8 cellular contexts compared by ENCODE assay signal in the genomic region with DNA sequence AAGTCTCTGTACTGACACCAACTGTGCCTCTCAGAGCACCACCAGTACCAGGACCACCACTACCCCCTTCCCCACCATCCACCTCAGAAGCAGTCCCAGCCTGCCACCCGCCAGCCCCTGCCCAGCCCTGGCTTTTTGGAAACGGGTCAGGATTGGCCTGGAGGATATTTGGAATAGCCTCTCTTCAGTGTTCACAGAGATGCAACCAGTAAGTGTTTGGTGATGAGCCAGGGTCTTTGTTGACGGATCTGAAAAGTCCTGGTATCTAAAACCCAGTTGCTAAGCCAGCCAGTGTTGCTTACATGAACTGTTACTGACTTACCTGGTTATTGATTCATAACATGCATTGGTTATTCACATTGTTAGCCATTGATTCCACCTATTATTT. TPM values are rescaled to one million over a fixed set of nuclear protein-coding genes. Genes with fewer than 3 reads are reported as not detected.
DNase-seq lines count a peak whose midpoint lies in the region; ATAC-seq, FAIRE-seq and TF ChIP-seq lines count a peak whose summit lies in the region.

No MANE protein-coding gene starts in this region.

- in situ Hi-C loops in GM12878 (cut with MboI) = no loop called here

- peaks cover 0 to 38% (median 28%) of the 10 kb centered on the region in 9 donors for H3K4me1 ChIP-seq in heart right ventricle
- H3K4me1 ChIP-seq in GM12878 (ENCODE audit: control insufficient read depth, insufficient read depth, low read length) = peaks cover 8% of the 10 kb centered on the region; the same call in 1 of the 2 replicates
- H3K4me1 ChIP-seq in lower lobe of right lung = peaks cover 21% of the 10 kb centered on the region
- H3K4me1 ChIP-seq in upper lobe of right lung = peaks cover 14% of the 10 kb centered on the region

- TF ChIP-seq CTCF in heart right ventricle (IDR thresholded peaks at IDR 0.05) (peak in 2 of 9 donors; percentile 2 to 63), GM12878 (IDR thresholded peaks at IDR 0.05 in 2 of 3, conservative IDR thresholded peaks at IDR 0.05 in 1 of 3; ENCODE audit: control insufficient read depth in 2 of 3, extremely low read depth in 1 of 3, insufficient read depth in 1 of 3, low read depth in 3 of 3, low read length in 3 of 3) (peak in 1 of 3 experiments; percentile 58; a peak in 1 of 6 replicates), lower lobe of right lung (IDR thresholded peaks at IDR 0.05) (no peak), upper lobe of right lung (IDR thresholded peaks at IDR 0.05) (no peak)

- CTCF ChIA-PET in GM12878 (lab: Yijun Ruan, JAX) = interaction anchor here (0.7 to 9.5 kb wide), 8 partner anchors 10 to 520 kb away, joined by 3 to 76 read pairs (median 4); a partner anchor contains a TSS

- peak overlapping the region; percentile 44 to 98 (median 76) for H3K4me3 ChIP-seq in heart right ventricle
- peak overlapping the region; percentile 87; the same call in 1 of the 2 replicates for H3K4me3 ChIP-seq in GM12878
- H3K4me3 ChIP-seq in lower lobe of right lung = peak overlapping the region; percentile 83
- peak overlapping the region; percentile 92 for H3K4me3 ChIP-seq in upper lobe of right lung

- peak overlapping the region; percentile 82; the same call in 1 of the 2 replicates for H2AFZ ChIP-seq in GM12878 (ENCODE audit: control insufficient read depth, low read depth, low read length)

- no peak for TF ChIP-seq RAD21 in GM12878 (IDR thresholded peaks at IDR 0.05; ENCODE audit: insufficient read depth, low read depth, low read length)

- H3K9me3 ChIP-seq in heart right ventricle (no peaks in the 10 kb centered on the region), GM12878 (replicated peaks; ENCODE audit: control insufficient read depth, insufficient read depth, low read length) (no peaks in the 10 kb centered on the region), lower lobe of right lung (no peaks in the 10 kb centered on the region), upper lobe of right lung (no peaks in the 10 kb centered on the region)

- peak overlapping the region; percentile 66; the same call in 1 of the 2 replicates for H3K9ac ChIP-seq in GM12878 (ENCODE audit: control insufficient read depth, insufficient read depth, low read length)

- H3K27me3 ChIP-seq in heart right ventricle = no peaks in the 10 kb centered on the region
- no peaks in the 10 kb centered on the region for H3K27me3 ChIP-seq in GM12878 (replicated peaks in 1 of 2; ENCODE audit: control insufficient read depth in 2 of 2, insufficient read depth in 2 of 2, low read length in 1 of 2)
- H3K27me3 ChIP-seq in lower lobe of right lung (ENCODE audit: low read depth) = no peaks in the 10 kb centered on the region
- no peaks in the 10 kb centered on the region for H3K27me3 ChIP-seq in upper lobe of right lung

- intact Hi-C loops in heart right ventricle (cut with DNase I) = no loop called here
- intact Hi-C loops in cardiac septum (cut with DNase I) = no loop called here
- intact Hi-C loops in GM12878 (cut with micrococcal nuclease; ENCODE audit: unreplicated experiment) = no loop called here
- intact Hi-C loops in lower lobe of right lung (cut with DNase I) = no loop called here
- intact Hi-C loops in upper lobe of right lung (cut with DNase I) = no loop called here

- RAD21 ChIA-PET in GM12878 (lab: Charles Lee; ENCODE audit: unreplicated experiment) = interaction anchor here (1.5 to 2.2 kb wide), 3 partner anchors 9 to 51 kb away, joined by 4 to 12 read pairs (median 7); a partner anchor contains a TSS

- no peaks in the 10 kb centered on the region for H3K79me2 ChIP-seq in GM12878 (ENCODE audit: control insufficient read depth, insufficient read depth, low read length)

- peak overlapping the region; percentile 99 for H3K4me2 ChIP-seq in GM12878 (ENCODE audit: control insufficient read depth, insufficient read depth)

- POLR2A ChIA-PET in GM12878 (lab: Charles Lee) = interaction anchor here (0.7 to 5.6 kb wide), 3 partner anchors 11 to 218 kb away, joined by 4 to 65 read pairs (median 4); a partner anchor contains a TSS

- H4K20me1 ChIP-seq in GM12878 (ENCODE audit: control insufficient read depth, insufficient read depth) = no peaks in the 10 kb centered on the region; the same call in 1 of the 2 replicates

- WGBS in heart right ventricle, 2 donors = 11 to 15% methylated on average over 3 of the region's 3 CpGs
- WGBS in GM12878 (ENCODE audit: insufficient coverage, insufficient replicate concordance, low lambda C conversion rate, missing lambda C conversion rate) = 65% methylated on average over 3 of the region's 3 CpGs

- SMC1A ChIA-PET in GM12878 (lab: Charles Lee; ENCODE audit: uncharacterized antibody, unreplicated experiment) = interaction anchor here (0.9 to 2.0 kb wide), 3 partner anchors 8 to 53 kb away, joined by 3 to 6 read pairs (median 5); no protein-coding TSS in a partner anchor

- TF ChIP-seq EP300 in GM12878 (IDR thresholded peaks at IDR 0.05; ENCODE audit: borderline replicate concordance in 1 of 2, control insufficient read depth in 1 of 2, low read depth in 2 of 2, low read length in 2 of 2) = no peak

- BruUV-seq in GM12878 (replicated peaks; lab: Mats Ljungman, UMichigan) = no TSS peak

- ATAC-seq in heart right ventricle (no peak), GM12878 (no peak), lower lobe of right lung (no peak), upper lobe of right lung (no peak), HG03159 (IDR thresholded peaks at IDR 0.05; ENCODE audit: unreplicated experiment) (no peak)

- 0 out of 2 replicates have a peak, but pooled peaks have one; percentile 8 for TF ChIP-seq POLR2A in GM12878 (IDR thresholded peaks at IDR 0.05; ENCODE audit: low read depth, low read length)

- FAIRE-seq in GM12878 (lab: Jason Lieb, UNC) = no peak

- H3K27ac ChIP-seq in heart right ventricle = peak overlapping the region; percentile 71 to 95 (median 90)
- H3K27ac ChIP-seq in GM12878 (ENCODE audit: control insufficient read depth, insufficient read depth) = no peak overlapping the region; the same call in 1 of the 2 replicates
- H3K27ac ChIP-seq in lower lobe of right lung = peak overlapping the region; percentile 76
- peak overlapping the region; percentile 83 for H3K27ac ChIP-seq in upper lobe of right lung

- H3K36me3 ChIP-seq in heart right ventricle (peaks cover 0 to 48% (median 24%) of the 10 kb centered on the region in 9 donors), GM12878 (ENCODE audit: control insufficient read depth in 2 of 2, insufficient read depth in 2 of 2, low read length in 1 of 2) (peaks cover 3 to 18% of the 10 kb centered on the region in 2 experiments), lower lobe of right lung (peaks cover 27% of the 10 kb centered on the region), upper lobe of right lung (peaks cover 31% of the 10 kb centered on the region)

- DNase-seq in heart right ventricle (no peak), cardiac septum (ENCODE audit: low spot score) (no peak), GM12878 (ENCODE audit: low read depth, low spot score) (no peak), lower lobe of right lung (no peak), upper lobe of right lung (no peak), NCI-H2171 (lab: John Stamatoyannopoulos, UW) (no peak), NCI-H1436 (lab: John Stamatoyannopoulos, UW) (no peak)

RNA-seq across cellular contexts. Expression of a gene that starts 1.1 kb away (rescaled TPM):
- total RNA-seq in heart right ventricle = 10 to 100 TPM in 3 of 10 donors, 1 to 10 TPM in 7; 5.4 to 12.6 (median 8.0) TPM
- polyA plus RNA-seq in heart right ventricle = 1 to 10 TPM; 5.2 to 5.8 TPM
- total RNA-seq in cardiac septum = 8.9 TPM
- 1.5 and 1.8 TPM in 2 replicates for total RNA-seq in GM12878 (2013; cell fraction: nucleolus; rRNA removed)
- 1.3 and 1.5 TPM in 2 replicates for total RNA-seq in GM12878 (2014; rRNA removed)
- total RNA-seq in GM12878 (2014; rRNA removed; fragmentation: Illumina TruSeq; extraction: Trizol) = 0.67 and 1.2 TPM in 2 replicates
- 1.5 and 1.6 TPM in 2 replicates for total RNA-seq in GM12878 (2021)
- 0.47 TPM for polyA plus RNA-seq in GM12878 (2011; ENCODE audit: low read depth)
- 0.22 and 0.24 TPM in 2 replicates for polyA plus RNA-seq in GM12878 (2011; rRNA removed)
- polyA plus RNA-seq in GM12878 (2011; cell fraction: cytosol; rRNA removed) = 0.30 and 0.32 TPM in 2 replicates
- 0.33 and 0.34 TPM in 2 replicates for polyA plus RNA-seq in GM12878 (2011; cell fraction: nucleus; rRNA removed)
- polyA plus RNA-seq in GM12878 (2012) = 1.8 and 2.6 TPM in 2 replicates
- polyA plus RNA-seq in GM12878 (2014; fragmentation: Illumina TruSeq; extraction: Trizol) = 0.29 and 1.6 TPM in 2 replicates
- 1 to 10 TPM; 5.5 to 8.4 TPM for polyA plus RNA-seq in GM12878 (2014; fragmentation: Nextera tagmentation; extraction: Ambion mirVana)
- 1.1 and 1.6 TPM in 2 replicates for polyA plus RNA-seq in GM12878 (2014; rRNA removed)
- polyA plus RNA-seq in GM12878 (2016; fragmentation: Nextera tagmentation; extraction: Ambion mirVana) = 10 to 100 TPM; 12.8 to 15.5 TPM
- polyA minus RNA-seq in GM12878 (2011; rRNA and poly(A)+ RNA removed) = 0.31 and 0.37 TPM in 2 replicates
- polyA minus RNA-seq in GM12878 (2011; cell fraction: cytosol; rRNA and poly(A)+ RNA removed) = not detected in 2 replicates
- polyA minus RNA-seq in GM12878 (2011; cell fraction: nucleus; rRNA and poly(A)+ RNA removed) = 0.48 and 1.1 TPM in 2 replicates
- 4.8 TPM for total RNA-seq in lower lobe of right lung
- 3.9 TPM for total RNA-seq in upper lobe of right lung

RNA-seq across cellular contexts. Expression of a gene that starts 10.8 kb away (rescaled TPM):
- total RNA-seq in heart right ventricle (10 to 100 TPM; 26.1 to 45.6 (median 30.5) TPM), cardiac septum (44.2 TPM), GM12878 (2014; rRNA removed) (75.6 and 97.3 TPM in 2 replicates), GM12878 (2014; rRNA removed; fragmentation: Illumina TruSeq; extraction: Trizol) (81.3 and 81.6 TPM in 2 replicates), GM12878 (2021) (94.2 and 94.9 TPM in 2 replicates), lower lobe of right lung (114 TPM), upper lobe of right lung (105 TPM)
- polyA plus RNA-seq in heart right ventricle (10 to 100 TPM; 28.6 to 34.1 TPM), GM12878 (2011; rRNA removed) (103 and 112 TPM in 2 replicates), GM12878 (2014; fragmentation: Illumina TruSeq; extraction: Trizol) (104 and 122 TPM in 2 replicates), GM12878 (2014; fragmentation: Nextera tagmentation; extraction: Ambion mirVana) (10 to 100 TPM; 36.9 to 38.0 TPM), GM12878 (2014; rRNA removed) (68.1 and 72.9 TPM in 2 replicates), GM12878 (2016; fragmentation: Nextera tagmentation; extraction: Ambion mirVana) (10 to 100 TPM; 35.7 to 40.6 TPM)
- 111 and 115 TPM in 2 replicates for total RNA-seq in GM12878 (2013; cell fraction: nucleolus; rRNA removed)
- 45.6 TPM for polyA plus RNA-seq in GM12878 (2011; ENCODE audit: low read depth)
- polyA plus RNA-seq in GM12878 (2011; cell fraction: cytosol; rRNA removed) = 82.9 and 86.8 TPM in 2 replicates
- polyA plus RNA-seq in GM12878 (2011; cell fraction: nucleus; rRNA removed) = 107 and 171 TPM in 2 replicates
- polyA plus RNA-seq in GM12878 (2012) = 54.6 and 55.6 TPM in 2 replicates
- polyA minus RNA-seq in GM12878 (2011; rRNA and poly(A)+ RNA removed) = 79.7 and 91.0 TPM in 2 replicates
- 23.9 and 29.4 TPM in 2 replicates for polyA minus RNA-seq in GM12878 (2011; cell fraction: cytosol; rRNA and poly(A)+ RNA removed)
- 24.2 and 29.6 TPM in 2 replicates for polyA minus RNA-seq in GM12878 (2011; cell fraction: nucleus; rRNA and poly(A)+ RNA removed)

RNA-seq across cellular contexts. Expression of a gene that starts 11.6 kb away (rescaled TPM):
- total RNA-seq in heart right ventricle (10 to 100 TPM in 7 of 10 donors, 1 to 10 TPM in 3; 1.4 to 57.8 (median 28.1) TPM), cardiac septum (58.7 TPM), GM12878 (2014; rRNA removed) (6.2 and 8.1 TPM in 2 replicates), GM12878 (2014; rRNA removed; fragmentation: Illumina TruSeq; extraction: Trizol) (7.1 and 7.6 TPM in 2 replicates), GM12878 (2021) (7.0 TPM in 2 replicates), lower lobe of right lung (0.56 TPM), upper lobe of right lung (0.72 TPM)
- polyA plus RNA-seq in heart right ventricle (10 to 100 TPM in 1 of 2 donors, 1 to 10 TPM in 1; 4.9 to 11.3 TPM), GM12878 (2011; rRNA removed) (7.6 and 10.1 TPM in 2 replicates), GM12878 (2014; fragmentation: Illumina TruSeq; extraction: Trizol) (14.2 and 16.0 TPM in 2 replicates), GM12878 (2014; fragmentation: Nextera tagmentation; extraction: Ambion mirVana) (10 to 100 TPM; 17.8 to 27.3 TPM), GM12878 (2014; rRNA removed) (6.9 and 8.2 TPM in 2 replicates), GM12878 (2016; fragmentation: Nextera tagmentation; extraction: Ambion mirVana) (10 to 100 TPM; 10.1 to 10.4 TPM)
- total RNA-seq in GM12878 (2013; cell fraction: nucleolus; rRNA removed) = 2.8 and 3.2 TPM in 2 replicates
- polyA plus RNA-seq in GM12878 (2011; ENCODE audit: low read depth) = 2.5 TPM
- polyA plus RNA-seq in GM12878 (2011; cell fraction: cytosol; rRNA removed) = 5.0 and 5.2 TPM in 2 replicates
- 4.1 and 5.9 TPM in 2 replicates for polyA plus RNA-seq in GM12878 (2011; cell fraction: nucleus; rRNA removed)
- polyA plus RNA-seq in GM12878 (2012) = 3.1 and 3.7 TPM in 2 replicates
- polyA minus RNA-seq in GM12878 (2011; rRNA and poly(A)+ RNA removed) = 2.5 and 3.2 TPM in 2 replicates
- polyA minus RNA-seq in GM12878 (2011; cell fraction: cytosol; rRNA and poly(A)+ RNA removed) = 0.94 and 1.5 TPM in 2 replicates
- polyA minus RNA-seq in GM12878 (2011; cell fraction: nucleus; rRNA and poly(A)+ RNA removed) = 1.6 and 1.9 TPM in 2 replicates

RNA-seq across cellular contexts. Expression of a gene that starts 12.3 kb away (rescaled TPM):
- total RNA-seq in heart right ventricle = under 1 TPM; 0.21 to 0.78 (median 0.32) TPM
- 1 to 10 TPM in 1 of 2 donors, under 1 TPM in 1; 0.06 to 1.8 TPM for polyA plus RNA-seq in heart right ventricle
- total RNA-seq in cardiac septum = 0.32 TPM
- total RNA-seq in GM12878 (2013; cell fraction: nucleolus; rRNA removed) = 1.3 and 2.5 TPM in 2 replicates
- total RNA-seq in GM12878 (2014; rRNA removed) = 0.17 and 0.27 TPM in 2 replicates
- 0.18 TPM in 2 replicates for total RNA-seq in GM12878 (2014; rRNA removed; fragmentation: Illumina TruSeq; extraction: Trizol)
- total RNA-seq in GM12878 (2021) = 0.11 and 0.33 TPM in 2 replicates
- polyA plus RNA-seq in GM12878 (2011; ENCODE audit: low read depth) = not detected
- 0.49 and 0.99 TPM in 2 replicates for polyA plus RNA-seq in GM12878 (2011; rRNA removed)
- polyA plus RNA-seq in GM12878 (2011; cell fraction: cytosol; rRNA removed) = 0.48 and 1.2 TPM in 2 replicates
- polyA plus RNA-seq in GM12878 (2011; cell fraction: nucleus; rRNA removed) = 1.3 and 2.5 TPM in 2 replicates
- 0.20 and 0.48 TPM in 2 replicates for polyA plus RNA-seq in GM12878 (2012)
- polyA plus RNA-seq in GM12878 (2014; fragmentation: Illumina TruSeq; extraction: Trizol) = 0.12 TPM in 1 of 2 replicates, not detected in the other
- polyA plus RNA-seq in GM12878 (2014; fragmentation: Nextera tagmentation; extraction: Ambion mirVana) = under 1 TPM; 0.05 TPM
- 1.0 and 1.1 TPM in 2 replicates for polyA plus RNA-seq in GM12878 (2014; rRNA removed)
- under 1 TPM; 0.09 to 0.16 TPM for polyA plus RNA-seq in GM12878 (2016; fragmentation: Nextera tagmentation; extraction: Ambion mirVana)
- polyA minus RNA-seq in GM12878 (2011; rRNA and poly(A)+ RNA removed) = 0.37 and 0.77 TPM in 2 replicates
- 0.42 TPM in 1 of 2 replicates, not detected in the other for polyA minus RNA-seq in GM12878 (2011; cell fraction: cytosol; rRNA and poly(A)+ RNA removed)
- polyA minus RNA-seq in GM12878 (2011; cell fraction: nucleus; rRNA and poly(A)+ RNA removed) = 0.36 and 1.1 TPM in 2 replicates
- total RNA-seq in lower lobe of right lung = 8.2 TPM
- total RNA-seq in upper lobe of right lung = 5.2 TPM

RNA-seq across cellular contexts. Expression of a gene that starts 21.9 kb away (rescaled TPM):
- total RNA-seq in heart right ventricle = 10 to 100 TPM in 9 of 10 donors, 1 to 10 TPM in 1; 9.1 to 14.4 (median 10.6) TPM
- polyA plus RNA-seq in heart right ventricle = 10 to 100 TPM in 1 of 2 donors, 1 to 10 TPM in 1; 3.4 to 11.4 TPM
- 11.7 TPM for total RNA-seq in cardiac septum
- 9.6 and 10.0 TPM in 2 replicates for total RNA-seq in GM12878 (2013; cell fraction: nucleolus; rRNA removed)
- total RNA-seq in GM12878 (2014; rRNA removed) = 6.1 and 7.6 TPM in 2 replicates
- total RNA-seq in GM12878 (2014; rRNA removed; fragmentation: Illumina TruSeq; extraction: Trizol) = 9.7 and 10.5 TPM in 2 replicates
- 8.8 and 9.4 TPM in 2 replicates for total RNA-seq in GM12878 (2021)
- polyA plus RNA-seq in GM12878 (2011; ENCODE audit: low read depth) = 2.9 TPM
- polyA plus RNA-seq in GM12878 (2011; rRNA removed) = 7.5 and 7.9 TPM in 2 replicates
- 4.9 and 6.8 TPM in 2 replicates for polyA plus RNA-seq in GM12878 (2011; cell fraction: cytosol; rRNA removed)
- 2.7 and 4.0 TPM in 2 replicates for polyA plus RNA-seq in GM12878 (2011; cell fraction: nucleus; rRNA removed)
- polyA plus RNA-seq in GM12878 (2012) = 4.0 and 4.5 TPM in 2 replicates
- polyA plus RNA-seq in GM12878 (2014; fragmentation: Illumina TruSeq; extraction: Trizol) = 6.8 and 10.3 TPM in 2 replicates
- 1 to 10 TPM; 2.3 to 2.6 TPM for polyA plus RNA-seq in GM12878 (2014; fragmentation: Nextera tagmentation; extraction: Ambion mirVana)
- 7.1 and 7.3 TPM in 2 replicates for polyA plus RNA-seq in GM12878 (2014; rRNA removed)
- 1 to 10 TPM; 4.9 to 6.6 TPM for polyA plus RNA-seq in GM12878 (2016; fragmentation: Nextera tagmentation; extraction: Ambion mirVana)
- 7.1 and 12.4 TPM in 2 replicates for polyA minus RNA-seq in GM12878 (2011; rRNA and poly(A)+ RNA removed)
- polyA minus RNA-seq in GM12878 (2011; cell fraction: cytosol; rRNA and poly(A)+ RNA removed) = 1.7 and 2.0 TPM in 2 replicates
- polyA minus RNA-seq in GM12878 (2011; cell fraction: nucleus; rRNA and poly(A)+ RNA removed) = 1.1 and 1.3 TPM in 2 replicates
- 14.1 TPM for total RNA-seq in lower lobe of right lung
- total RNA-seq in upper lobe of right lung = 15.2 TPM
